In the genomic region with DNA sequence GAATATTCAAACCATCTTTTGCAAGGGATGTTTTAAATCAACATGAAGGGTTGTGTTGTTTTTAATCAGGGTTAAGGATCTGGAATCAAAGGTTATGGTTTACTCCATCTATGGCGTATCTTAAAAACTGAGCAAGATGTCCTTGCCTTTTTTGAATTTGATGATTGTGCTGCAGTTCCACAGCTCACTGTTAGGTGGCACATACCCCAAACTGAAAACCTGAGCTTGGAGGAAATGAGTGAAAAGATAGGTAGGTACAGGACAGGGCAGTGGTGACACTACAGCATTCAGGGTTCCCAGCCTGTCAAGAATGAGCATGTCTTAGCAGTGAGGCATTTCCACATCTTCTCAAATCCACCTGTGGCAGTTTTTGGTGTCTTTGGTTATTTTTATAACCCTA, we compare ENCODE assay signal across 8 cellular contexts. TPM values are rescaled to one million over a fixed set of nuclear protein-coding genes. Genes with fewer than 3 reads are reported as not detected.
DNase-seq lines count a peak whose midpoint lies in the region; ATAC-seq and TF ChIP-seq lines count a peak whose summit lies in the region.

No MANE protein-coding gene starts in this region.

- DNase-seq in AML-193 (lab: John Stamatoyannopoulos, UW) (peak; percentile 16 to 19), G401 (ENCODE audit: low spot score) (peak; percentile 44), hepatocyte (ENCODE audit: low spot score) (no peak), tibial nerve (ENCODE audit: low spot score in 2 of 2) (no peak)
- no peak for DNase-seq in activated T-helper 1 cell treated with anti-CD3 and anti-CD28 coated beads, Interleukin-12 subunit alpha, Interleukin-12 subunit beta, Interleukin-2, Interleukin-4 antibody, amounts not matched to agents 30 ng/mL and 10 ng/mL and 1 ng/mL, durations not matched to agents 14 hours and 24 hours and 36 hours (ENCODE audit: low spot score)

- no peaks in the 10 kb centered on the region for H3K27me3 Mint-ChIP-seq in IgD-negative memory B cell
- H3K27me3 Mint-ChIP-seq in activated T-helper 1 cell treated with anti-CD3 and anti-CD28 coated beads, Interleukin-12 subunit alpha, Interleukin-12 subunit beta, Interleukin-2, Interleukin-4 antibody, amounts not matched to agents 30 ng/mL and 10 ng/mL and 1 ng/mL, durations not matched to agents 14 hours and 24 hours and 36 hours (ENCODE audit: insufficient read depth) = no peaks in the 10 kb centered on the region

- WGBS in hepatocyte (ENCODE audit: low lambda C conversion rate, missing lambda C conversion rate) = 80% methylated on average over 1 of the region's 1 CpG
- 35 to 69% methylated on average over 1 of the region's 1 CpG for WGBS in tibial nerve, 2 donors

- H3K4me3 Mint-ChIP-seq in IgD-negative memory B cell = peak overlapping the region in 2 of 4 donors; percentile 27 to 38
- no peak overlapping the region for H3K4me3 Mint-ChIP-seq in activated T-helper 1 cell treated with anti-CD3 and anti-CD28 coated beads, Interleukin-12 subunit alpha, Interleukin-12 subunit beta, Interleukin-2, Interleukin-4 antibody, amounts not matched to agents 30 ng/mL and 10 ng/mL and 1 ng/mL, durations not matched to agents 14 hours and 24 hours and 36 hours

- H3K36me3 Mint-ChIP-seq in IgD-negative memory B cell = peaks cover 2% of the 10 kb centered on the region
- peaks cover 21% of the 10 kb centered on the region for H3K36me3 Mint-ChIP-seq in activated T-helper 1 cell treated with anti-CD3 and anti-CD28 coated beads, Interleukin-12 subunit alpha, Interleukin-12 subunit beta, Interleukin-2, Interleukin-4 antibody, amounts not matched to agents 30 ng/mL and 10 ng/mL and 1 ng/mL, durations not matched to agents 14 hours and 24 hours and 36 hours (ENCODE audit: low read depth)

- H3K4me3 ChIP-seq in hepatocyte (no peak overlapping the region), tibial nerve (no peak overlapping the region)

- H2AFZ ChIP-seq in hepatocyte = no peak overlapping the region

- H4K20me1 ChIP-seq in hepatocyte (ENCODE audit: insufficient read depth, poor library complexity, severe bottlenecking) = no peaks in the 10 kb centered on the region

- no peak for TF ChIP-seq POLR2A in tibial nerve (IDR thresholded peaks at IDR 0.05)

- intact Hi-C loops in activated T-helper 1 cell treated with anti-CD3 and anti-CD28 coated beads, Interleukin-12 subunit alpha, Interleukin-12 subunit beta, Interleukin-2, Interleukin-4 antibody, amounts not matched to agents 30 ng/mL and 10 ng/mL and 1 ng/mL, durations not matched to agents 14 hours and 24 hours and 36 hours (cut with micrococcal nuclease) = loop anchor here (1.0 to 2.0 kb wide), 3 partner anchors 15 to 103 kb away; a partner anchor contains a TSS

- ATAC-seq in HG03175 (IDR thresholded peaks at IDR 0.05; ENCODE audit: unreplicated experiment) = no peak
- ATAC-seq in HG02884 (IDR thresholded peaks at IDR 0.05; ENCODE audit: unreplicated experiment) = no peak

- no peaks in the 10 kb centered on the region for H3K9me3 Mint-ChIP-seq in IgD-negative memory B cell
- H3K9me3 Mint-ChIP-seq in activated T-helper 1 cell treated with anti-CD3 and anti-CD28 coated beads, Interleukin-12 subunit alpha, Interleukin-12 subunit beta, Interleukin-2, Interleukin-4 antibody, amounts not matched to agents 30 ng/mL and 10 ng/mL and 1 ng/mL, durations not matched to agents 14 hours and 24 hours and 36 hours = no peaks in the 10 kb centered on the region

- H3K4me1 ChIP-seq in hepatocyte (ENCODE audit: insufficient read depth) = peaks cover 1% of the 10 kb centered on the region
- peaks cover 0 to 3% (median 0%) of the 10 kb centered on the region in 4 donors for H3K4me1 ChIP-seq in tibial nerve

- TF ChIP-seq CTCF in hepatocyte (IDR thresholded peaks at IDR 0.05; ENCODE audit: poor library complexity) (peak; percentile 36), tibial nerve (IDR thresholded peaks at IDR 0.05) (peak; percentile 30 to 43 (median 32))

- H3K36me3 ChIP-seq in hepatocyte (replicated peaks; ENCODE audit: insufficient read depth, low read depth) = no peaks in the 10 kb centered on the region
- H3K36me3 ChIP-seq in tibial nerve = peaks cover 0 to 5% (median 0%) of the 10 kb centered on the region in 3 donors

- H3K27me3 ChIP-seq in hepatocyte = no peaks in the 10 kb centered on the region
- H3K27me3 ChIP-seq in tibial nerve = no peaks in the 10 kb centered on the region

- H3K9me3 ChIP-seq in hepatocyte (ENCODE audit: low read depth) (no peaks in the 10 kb centered on the region), tibial nerve (no peaks in the 10 kb centered on the region)

- H3K27ac ChIP-seq in hepatocyte (no peak overlapping the region), tibial nerve (no peak overlapping the region)

- peak overlapping the region in 2 of 3 donors; percentile 57 to 89 for H3K27ac Mint-ChIP-seq in IgD-negative memory B cell
- H3K27ac Mint-ChIP-seq in activated T-helper 1 cell treated with anti-CD3 and anti-CD28 coated beads, Interleukin-12 subunit alpha, Interleukin-12 subunit beta, Interleukin-2, Interleukin-4 antibody, amounts not matched to agents 30 ng/mL and 10 ng/mL and 1 ng/mL, durations not matched to agents 14 hours and 24 hours and 36 hours = peak overlapping the region; percentile 74

- H3K4me2 ChIP-seq in hepatocyte = no peak overlapping the region

- in situ Hi-C loops in G401 (cut with HindIII; ENCODE audit: low sequenced_read_pairs) = no loop called here

- no peaks in the 10 kb centered on the region for H3K79me2 ChIP-seq in hepatocyte

- TF ChIP-seq EP300 in tibial nerve (IDR thresholded peaks at IDR 0.05) = no peak

- H3K9me2 ChIP-seq in hepatocyte (replicated peaks; ENCODE audit: insufficient read depth) = no peaks in the 10 kb centered on the region

- peaks cover 0 to 10% (median 4%) of the 10 kb centered on the region in 3 donors for H3K4me1 Mint-ChIP-seq in IgD-negative memory B cell
- peaks cover 19% of the 10 kb centered on the region for H3K4me1 Mint-ChIP-seq in activated T-helper 1 cell treated with anti-CD3 and anti-CD28 coated beads, Interleukin-12 subunit alpha, Interleukin-12 subunit beta, Interleukin-2, Interleukin-4 antibody, amounts not matched to agents 30 ng/mL and 10 ng/mL and 1 ng/mL, durations not matched to agents 14 hours and 24 hours and 36 hours (ENCODE audit: low read depth)

RNA-seq across cellular contexts. Expression of a gene that starts 13.1 kb away (rescaled TPM):
- total RNA-seq in G401 (2014; rRNA removed; shearing (Covaris generic)) = 7.8 and 11.4 TPM in 2 replicates
- polyA plus RNA-seq in IgD-negative memory B cell = 19.0 TPM
- total RNA-seq in activated T-helper 1 cell treated with anti-CD3 and anti-CD28 coated beads, Interleukin-12 subunit alpha, Interleukin-12 subunit beta, Interleukin-2, Interleukin-4 antibody, amounts not matched to agents 30 ng/mL and 10 ng/mL and 1 ng/mL, durations not matched to agents 14 hours and 24 hours and 36 hours = 31.4 and 35.5 TPM in 2 replicates
- total RNA-seq in hepatocyte = 13.4 and 19.6 TPM in 2 replicates
- 9.1 and 14.6 TPM in 2 replicates for polyA plus RNA-seq in hepatocyte
- 10 to 100 TPM in 3 of 4 donors, 1 to 10 TPM in 1; 9.8 to 16.5 (median 12.3) TPM for total RNA-seq in tibial nerve

RNA-seq across cellular contexts. Expression of a gene that starts 22.0 kb away (rescaled TPM):
- total RNA-seq in G401 (2014; rRNA removed; shearing (Covaris generic)) = not detected in 2 replicates
- not detected for polyA plus RNA-seq in IgD-negative memory B cell
- not detected in 2 replicates for total RNA-seq in activated T-helper 1 cell treated with anti-CD3 and anti-CD28 coated beads, Interleukin-12 subunit alpha, Interleukin-12 subunit beta, Interleukin-2, Interleukin-4 antibody, amounts not matched to agents 30 ng/mL and 10 ng/mL and 1 ng/mL, durations not matched to agents 14 hours and 24 hours and 36 hours
- total RNA-seq in hepatocyte = not detected in 2 replicates
- not detected in 2 replicates for polyA plus RNA-seq in hepatocyte
- total RNA-seq in tibial nerve = not detected

RNA-seq across cellular contexts. Expression of a gene that starts 22.6 kb away (rescaled TPM):
- 10.8 and 12.1 TPM in 2 replicates for total RNA-seq in G401 (2014; rRNA removed; shearing (Covaris generic))
- polyA plus RNA-seq in IgD-negative memory B cell (114 TPM), hepatocyte (33.7 and 42.7 TPM in 2 replicates)
- 46.6 and 48.9 TPM in 2 replicates for total RNA-seq in activated T-helper 1 cell treated with anti-CD3 and anti-CD28 coated beads, Interleukin-12 subunit alpha, Interleukin-12 subunit beta, Interleukin-2, Interleukin-4 antibody, amounts not matched to agents 30 ng/mL and 10 ng/mL and 1 ng/mL, durations not matched to agents 14 hours and 24 hours and 36 hours
- total RNA-seq in hepatocyte (25.4 and 30.6 TPM in 2 replicates), tibial nerve (100 to 1,000 TPM in 1 of 4 donors, 10 to 100 TPM in 3; 68.4 to 118 (median 92.4) TPM)

RNA-seq across cellular contexts. Expression of a gene that starts 59.6 kb away (rescaled TPM):
- total RNA-seq in G401 (2014; rRNA removed; shearing (Covaris generic)) = not detected in 2 replicates
- polyA plus RNA-seq in IgD-negative memory B cell = 0.46 TPM
- total RNA-seq in activated T-helper 1 cell treated with anti-CD3 and anti-CD28 coated beads, Interleukin-12 subunit alpha, Interleukin-12 subunit beta, Interleukin-2, Interleukin-4 antibody, amounts not matched to agents 30 ng/mL and 10 ng/mL and 1 ng/mL, durations not matched to agents 14 hours and 24 hours and 36 hours = not detected in 2 replicates
- total RNA-seq in hepatocyte = 0.33 TPM in 1 of 2 replicates, not detected in the other
- not detected in 2 replicates for polyA plus RNA-seq in hepatocyte
- total RNA-seq in tibial nerve = not detected

Comparison
In these comparisons a context has a peak if more than half of its experiments do, and no peak if none do; other contexts are left out.
1. DNase-seq: peak in AML-193 (2 of 2) and G401 (single experiment); none in activated T-helper 1 cell treated with anti-CD3 and anti-CD28 coated beads, Interleukin-12 subunit alpha, Interleukin-12 subunit beta, Interleukin-2, Interleukin-4 antibody, amounts not matched to agents 30 ng/mL and 10 ng/mL and 1 ng/mL, durations not matched to agents 14 hours and 24 hours and 36 hours (single experiment), hepatocyte (single experiment) and tibial nerve (0 of 2).